In genomic region chr19:44781694-44782093, GRCh38 we compare ENCODE assay signal across 3 cellular contexts. TPM values are rescaled to one million over a fixed set of nuclear protein-coding genes. Genes with fewer than 3 reads are reported as not detected.
"Had no signal": no experiment of that assay in that cellular context is flagged by ENCODE, and none has a peak within 500 bp of the region (broad histone marks: within the 10 kb centered on the region; RNA-seq: fewer than 3 reads in every experiment).

No MANE protein-coding gene starts in this region.

RNA-seq across cellular contexts. Expression of gene CBLC, which starts 4.0 kb away (rescaled TPM):
- total RNA-seq: GM23248, H4, HFFc6 had no signal
- polyA plus RNA-seq: GM23248 had no signal
